Comparison of ENCODE assay signal across 1 cellular context in genomic region chr2:235675678-235676535, GRCh38.
TF ChIP-seq lines count a peak whose summit lies in the region.

No MANE protein-coding gene starts in this region.

TF ChIP-seq in SK-N-SH, 30 proteins besides CTCF, POLR2A, EP300 and RAD21 (continued from another document):
- TF ChIP-seq IRF3 (IDR thresholded peaks at IDR 0.05; ENCODE audit: low read depth, low read length) (no peak), SIN3A (IDR thresholded peaks at IDR 0.05; ENCODE audit: borderline replicate concordance, low read depth, low read length) (no peak), RCOR1 (IDR thresholded peaks at IDR 0.05; ENCODE audit: low read length) (no peak), FOXJ3 (CRISPR knock-in tag; IDR thresholded peaks at IDR 0.05) (no peak), CHD2 (IDR thresholded peaks at IDR 0.05; ENCODE audit: low read length, partially characterized antibody) (no peak), ZBTB33 (IDR thresholded peaks at IDR 0.05; ENCODE audit: borderline replicate concordance, low read depth) (no peak), NRF1 (IDR thresholded peaks at IDR 0.05; ENCODE audit: low read depth, low read length) (no peak), USF1 (IDR thresholded peaks at IDR 0.05; ENCODE audit: borderline replicate concordance, low read depth) (no peak)
